In genomic region chr7:6277476-6277875, GRCh38 we compare ENCODE assay signal across 3 cellular contexts.
TF ChIP-seq lines count a peak whose summit lies in the region.

No MANE protein-coding gene starts in this region.

TF ChIP-seq in IMR-90, 13 proteins besides CTCF, POLR2A, EP300 and RAD21:
- TF ChIP-seq MXI1 (IDR thresholded peaks at IDR 0.05; ENCODE audit: borderline replicate concordance, low read depth, low read length) (no peak), RCOR1 (IDR thresholded peaks at IDR 0.05; ENCODE audit: insufficient replicate concordance, low read length) (no peak), MAFK (IDR thresholded peaks at IDR 0.05; ENCODE audit: low read depth, low read length) (no peak), CHD1 (IDR thresholded peaks at IDR 0.05; ENCODE audit: low read depth, low read length) (no peak), MAZ (IDR thresholded peaks at IDR 0.05; ENCODE audit: borderline replicate concordance, low read depth, low read length) (no peak), CEBPB (IDR thresholded peaks at IDR 0.05; ENCODE audit: low read depth, low read length) (no peak), FOS (IDR thresholded peaks at IDR 0.05; ENCODE audit: low read depth, low read length) (no peak), BHLHE40 (IDR thresholded peaks at IDR 0.05; ENCODE audit: low read depth, low read length) (no peak), ELK1 (IDR thresholded peaks at IDR 0.05; ENCODE audit: borderline replicate concordance, low read depth, low read length) (no peak)
- TF ChIP-seq, protein P1, sequence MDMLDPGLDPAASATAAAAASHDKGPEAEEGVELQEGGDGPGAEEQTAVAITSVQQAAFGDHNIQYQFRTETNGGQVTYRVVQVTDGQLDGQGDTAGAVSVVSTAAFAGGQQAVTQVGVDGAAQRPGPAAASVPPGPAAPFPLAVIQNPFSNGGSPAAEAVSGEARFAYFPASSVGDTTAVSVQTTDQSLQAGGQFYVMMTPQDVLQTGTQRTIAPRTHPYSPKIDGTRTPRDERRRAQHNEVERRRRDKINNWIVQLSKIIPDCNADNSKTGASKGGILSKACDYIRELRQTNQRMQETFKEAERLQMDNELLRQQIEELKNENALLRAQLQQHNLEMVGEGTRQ (IDR thresholded peaks at IDR 0.05; ENCODE audit: low read depth, low read length) = no peak

TF ChIP-seq in SK-N-SH, 30 proteins besides CTCF, POLR2A, EP300 and RAD21:
- no peak for TF ChIP-seq RFX5 (IDR thresholded peaks at IDR 0.05; ENCODE audit: low read length)
- TF ChIP-seq FOXM1 (IDR thresholded peaks at IDR 0.05; ENCODE audit: low read depth) = no peak
- TF ChIP-seq ELF1 (IDR thresholded peaks at IDR 0.05) = no peak
- no peak for TF ChIP-seq NFIC (IDR thresholded peaks at IDR 0.05; ENCODE audit: borderline replicate concordance)
- no peak for TF ChIP-seq SMC3 (IDR thresholded peaks at IDR 0.05; ENCODE audit: low read depth, low read length)
- no peak for TF ChIP-seq MEF2A (IDR thresholded peaks at IDR 0.05; ENCODE audit: borderline replicate concordance, low read depth)
- no peak for TF ChIP-seq CHD2 (IDR thresholded peaks at IDR 0.05; ENCODE audit: low read length, partially characterized antibody)
- TF ChIP-seq TCF12 (IDR thresholded peaks at IDR 0.05) = no peak
- TF ChIP-seq RCOR1 (IDR thresholded peaks at IDR 0.05; ENCODE audit: low read length) = no peak
- no peak for TF ChIP-seq TEAD4 (IDR thresholded peaks at IDR 0.05; ENCODE audit: borderline replicate concordance, insufficient read depth)
- TF ChIP-seq, protein P2, sequence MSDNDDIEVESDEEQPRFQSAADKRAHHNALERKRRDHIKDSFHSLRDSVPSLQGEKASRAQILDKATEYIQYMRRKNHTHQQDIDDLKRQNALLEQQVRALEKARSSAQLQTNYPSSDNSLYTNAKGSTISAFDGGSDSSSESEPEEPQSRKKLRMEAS (IDR thresholded peaks at IDR 0.05; ENCODE audit: low read depth) = no peak
- TF ChIP-seq ZBTB33 (IDR thresholded peaks at IDR 0.05; ENCODE audit: borderline replicate concordance, low read depth) = no peak
- no peak for TF ChIP-seq JUND (IDR thresholded peaks at IDR 0.05)
- TF ChIP-seq GATA2 (CRISPR knock-in tag; IDR thresholded peaks at IDR 0.05) = no peak
- no peak for TF ChIP-seq IRF3 (IDR thresholded peaks at IDR 0.05; ENCODE audit: low read depth, low read length)
- TF ChIP-seq NRF1 (IDR thresholded peaks at IDR 0.05; ENCODE audit: low read depth, low read length) = no peak
- no peak for TF ChIP-seq YY1 (IDR thresholded peaks at IDR 0.05; ENCODE audit: low read depth)

TF ChIP-seq in K562, 482 proteins besides CTCF, POLR2A, EP300 and RAD21:
- TF ChIP-seq, protein P3, sequence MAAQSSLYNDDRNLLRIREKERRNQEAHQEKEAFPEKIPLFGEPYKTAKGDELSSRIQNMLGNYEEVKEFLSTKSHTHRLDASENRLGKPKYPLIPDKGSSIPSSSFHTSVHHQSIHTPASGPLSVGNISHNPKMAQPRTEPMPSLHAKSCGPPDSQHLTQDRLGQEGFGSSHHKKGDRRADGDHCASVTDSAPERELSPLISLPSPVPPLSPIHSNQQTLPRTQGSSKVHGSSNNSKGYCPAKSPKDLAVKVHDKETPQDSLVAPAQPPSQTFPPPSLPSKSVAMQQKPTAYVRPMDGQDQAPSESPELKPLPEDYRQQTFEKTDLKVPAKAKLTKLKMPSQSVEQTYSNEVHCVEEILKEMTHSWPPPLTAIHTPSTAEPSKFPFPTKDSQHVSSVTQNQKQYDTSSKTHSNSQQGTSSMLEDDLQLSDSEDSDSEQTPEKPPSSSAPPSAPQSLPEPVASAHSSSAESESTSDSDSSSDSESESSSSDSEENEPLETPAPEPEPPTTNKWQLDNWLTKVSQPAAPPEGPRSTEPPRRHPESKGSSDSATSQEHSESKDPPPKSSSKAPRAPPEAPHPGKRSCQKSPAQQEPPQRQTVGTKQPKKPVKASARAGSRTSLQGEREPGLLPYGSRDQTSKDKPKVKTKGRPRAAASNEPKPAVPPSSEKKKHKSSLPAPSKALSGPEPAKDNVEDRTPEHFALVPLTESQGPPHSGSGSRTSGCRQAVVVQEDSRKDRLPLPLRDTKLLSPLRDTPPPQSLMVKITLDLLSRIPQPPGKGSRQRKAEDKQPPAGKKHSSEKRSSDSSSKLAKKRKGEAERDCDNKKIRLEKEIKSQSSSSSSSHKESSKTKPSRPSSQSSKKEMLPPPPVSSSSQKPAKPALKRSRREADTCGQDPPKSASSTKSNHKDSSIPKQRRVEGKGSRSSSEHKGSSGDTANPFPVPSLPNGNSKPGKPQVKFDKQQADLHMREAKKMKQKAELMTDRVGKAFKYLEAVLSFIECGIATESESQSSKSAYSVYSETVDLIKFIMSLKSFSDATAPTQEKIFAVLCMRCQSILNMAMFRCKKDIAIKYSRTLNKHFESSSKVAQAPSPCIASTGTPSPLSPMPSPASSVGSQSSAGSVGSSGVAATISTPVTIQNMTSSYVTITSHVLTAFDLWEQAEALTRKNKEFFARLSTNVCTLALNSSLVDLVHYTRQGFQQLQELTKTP (IDR thresholded peaks at IDR 0.05; ENCODE audit: low read depth in 1 of 2, partially characterized antibody in 2 of 2) = no peak
- TF ChIP-seq MAFG (tag; conservative IDR thresholded peaks at IDR 0.05) (peak; percentile 55), ZBTB5 (IDR thresholded peaks at IDR 0.05) (no peak), RBM34 (IDR thresholded peaks at IDR 0.05; ENCODE audit: borderline replicate concordance, insufficient read depth, low read length) (no peak), NFE2 (IDR thresholded peaks at IDR 0.05; ENCODE audit: low read depth) (peak; percentile 22; the same call in 1 of the 2 replicates)
- TF ChIP-seq, protein P4, sequence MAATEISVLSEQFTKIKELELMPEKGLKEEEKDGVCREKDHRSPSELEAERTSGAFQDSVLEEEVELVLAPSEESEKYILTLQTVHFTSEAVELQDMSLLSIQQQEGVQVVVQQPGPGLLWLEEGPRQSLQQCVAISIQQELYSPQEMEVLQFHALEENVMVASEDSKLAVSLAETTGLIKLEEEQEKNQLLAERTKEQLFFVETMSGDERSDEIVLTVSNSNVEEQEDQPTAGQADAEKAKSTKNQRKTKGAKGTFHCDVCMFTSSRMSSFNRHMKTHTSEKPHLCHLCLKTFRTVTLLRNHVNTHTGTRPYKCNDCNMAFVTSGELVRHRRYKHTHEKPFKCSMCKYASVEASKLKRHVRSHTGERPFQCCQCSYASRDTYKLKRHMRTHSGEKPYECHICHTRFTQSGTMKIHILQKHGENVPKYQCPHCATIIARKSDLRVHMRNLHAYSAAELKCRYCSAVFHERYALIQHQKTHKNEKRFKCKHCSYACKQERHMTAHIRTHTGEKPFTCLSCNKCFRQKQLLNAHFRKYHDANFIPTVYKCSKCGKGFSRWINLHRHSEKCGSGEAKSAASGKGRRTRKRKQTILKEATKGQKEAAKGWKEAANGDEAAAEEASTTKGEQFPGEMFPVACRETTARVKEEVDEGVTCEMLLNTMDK (IDR thresholded peaks at IDR 0.05; ENCODE audit: borderline replicate concordance, insufficient read depth, low read depth, low read length, poor library complexity, severe bottlenecking) = no peak
